Comparison of ENCODE assay signal across 14 cellular contexts in the genomic region with DNA sequence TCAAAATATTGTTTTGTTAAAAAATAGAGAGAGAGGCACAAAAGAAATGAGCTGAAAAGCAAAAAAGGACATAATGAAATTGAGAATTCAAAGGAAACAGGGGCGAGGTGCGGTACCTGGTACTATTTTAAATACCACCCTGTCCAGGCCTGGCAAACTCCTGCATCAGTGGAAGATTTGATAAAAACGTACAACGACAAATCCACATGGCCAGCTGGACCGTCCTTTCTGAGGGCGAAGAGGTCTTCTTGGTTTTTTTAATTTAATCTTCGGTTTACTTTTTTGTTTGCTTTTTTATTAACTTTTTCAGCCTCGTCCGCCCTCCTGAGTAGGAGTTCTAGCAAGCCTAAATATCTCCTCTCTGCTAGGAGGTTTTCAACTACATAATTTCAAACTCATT. TPM values are rescaled to one million over a fixed set of nuclear protein-coding genes. Genes with fewer than 3 reads are reported as not detected.
A peak's percentile ranks its signal among the peaks of the same experiment; 100 is the strongest.
DNase-seq lines count a peak whose midpoint lies in the region; ATAC-seq, FAIRE-seq and TF ChIP-seq lines count a peak whose summit lies in the region.
"Had no signal": no experiment of that assay in that cellular context is flagged by ENCODE, and none has a peak within 500 bp of the region (broad histone marks: within the 10 kb centered on the region; RNA-seq: fewer than 3 reads in every experiment).

No MANE protein-coding gene starts in this region.

- no peak overlapping the region for H2AK5ac ChIP-seq in H1 (ENCODE audit: low read depth, low read length)

- H3K23ac ChIP-seq in H1 (ENCODE audit: insufficient read length), result no peak overlapping the region

- no peaks in the 10 kb centered on the region for H4K20me1 ChIP-seq in H1 (replicated peaks in 1 of 2; ENCODE audit: control insufficient read depth in 1 of 2, insufficient read depth in 2 of 2, low read length in 2 of 2)

- no peak for TF ChIP-seq POLR2A in H1 (IDR thresholded peaks at IDR 0.05; ENCODE audit: control extremely low read depth in 1 of 2, low read depth in 2 of 2, low read length in 2 of 2)

- POLR2A ChIA-PET in activated CD4-positive, alpha-beta memory T cell treated with anti-CD3 and anti-CD28 coated beads, Interleukin-2, amount 10 ng/mL, durations not matched to agents 7 days and 5 days (lab: Charles Lee), result interaction anchor here (0.9 to 24.6 kb wide), 12 partner anchors 11 to 1283 kb away, joined by 3 to 1689 read pairs (median 12); a partner anchor contains a TSS
- POLR2A ChIA-PET in H1 (lab: Charles Lee; ENCODE audit: partially characterized antibody), result interaction anchor here (1.0 to 1.7 kb wide), 3 partner anchors 12 to 60 kb away, joined by 3 to 5 read pairs (median 3); a partner anchor contains a TSS

- peak; percentile 38 for DNase-seq in activated CD8-positive, alpha-beta memory T cell treated with anti-CD3 and anti-CD28 coated beads, Interleukin-2, amount 10 ng/mL, durations not matched to agents 7 days and 5 days
- DNase-seq in activated CD8-positive, alpha-beta memory T cell treated with anti-CD3 and anti-CD28 coated beads, Interleukin-2, amount 50 U/mL, for 4 hours, result no peak
- peak; percentile 15 for DNase-seq in activated CD4-positive, alpha-beta memory T cell treated with anti-CD3 and anti-CD28 coated beads, Interleukin-2, amount 10 ng/mL, durations not matched to agents 7 days and 5 days
- DNase-seq in H1 (ENCODE audit: low read depth in 1 of 2, low spot score in 2 of 2), result no peak
- no peak for DNase-seq in stimulated activated effector memory CD8-positive, alpha-beta T cell treated with anti-CD3 and anti-CD28 coated beads, Interleukin-12 subunit alpha, Interleukin-12 subunit beta, amount 100 ng/mL, for 72 hours (ENCODE audit: low spot score in 2 of 2)
- no peak for DNase-seq in coronary artery (ENCODE audit: low spot score)
- DNase-seq in CD14-positive monocyte (ENCODE audit: low spot score), result no peak
- no peak for DNase-seq in left ventricle myocardium inferior
- DNase-seq: adrenal gland, mesenchymal stem cell, NCI-H1417, uterus had no signal

- peak overlapping the region; percentile 96 for H3K4me3 Mint-ChIP-seq in activated CD8-positive, alpha-beta memory T cell treated with anti-CD3 and anti-CD28 coated beads, Interleukin-2, amount 10 ng/mL, durations not matched to agents 7 days and 5 days
- peak overlapping the region; percentile 99 for H3K4me3 Mint-ChIP-seq in activated CD4-positive, alpha-beta memory T cell treated with anti-CD3 and anti-CD28 coated beads, Interleukin-2, amount 10 ng/mL, durations not matched to agents 7 days and 5 days
- peak overlapping the region; percentile 89 for H3K4me3 Mint-ChIP-seq in stimulated activated effector memory CD8-positive, alpha-beta T cell treated with anti-CD3 and anti-CD28 coated beads, Interleukin-12 subunit alpha, Interleukin-12 subunit beta, amount 100 ng/mL, for 72 hours
- H3K4me3 Mint-ChIP-seq in CD14-positive monocyte, result peak overlapping the region in 1 of 2 donors; percentile 11

- peaks cover 0 to 77% of the 10 kb centered on the region in 2 experiments; a peak in 2 of 4 replicates for H3K79me2 ChIP-seq in H1 (ENCODE audit: control insufficient read depth in 1 of 2, insufficient read depth in 2 of 2, low read length in 2 of 2)

- H2BK5ac ChIP-seq in H1 (ENCODE audit: low read depth, low read length), result no peak overlapping the region

- intact Hi-C loops in CD14-positive monocyte (cut with micrococcal nuclease), result no loop called here
- intact Hi-C loops in left ventricle myocardium inferior (cut with micrococcal nuclease), result no loop called here

- H3K18ac ChIP-seq in H1 (ENCODE audit: extremely low read depth, low read length), result no peak overlapping the region

- TF ChIP-seq EP300 in H1 (IDR thresholded peaks at IDR 0.05; ENCODE audit: borderline replicate concordance in 1 of 2, low read depth in 2 of 2, low read length in 2 of 2), result no peak

- peaks cover 86% of the 10 kb centered on the region for H3K4me1 Mint-ChIP-seq in activated CD8-positive, alpha-beta memory T cell treated with anti-CD3 and anti-CD28 coated beads, Interleukin-2, amount 10 ng/mL, durations not matched to agents 7 days and 5 days
- H3K4me1 Mint-ChIP-seq in activated CD4-positive, alpha-beta memory T cell treated with anti-CD3 and anti-CD28 coated beads, Interleukin-2, amount 10 ng/mL, durations not matched to agents 7 days and 5 days, result peaks cover 95% of the 10 kb centered on the region
- peaks cover 97% of the 10 kb centered on the region for H3K4me1 Mint-ChIP-seq in stimulated activated effector memory CD8-positive, alpha-beta T cell treated with anti-CD3 and anti-CD28 coated beads, Interleukin-12 subunit alpha, Interleukin-12 subunit beta, amount 100 ng/mL, for 72 hours
- no peaks in the 10 kb centered on the region for H3K4me1 Mint-ChIP-seq in CD14-positive monocyte

- H3K36me3 Mint-ChIP-seq in activated CD8-positive, alpha-beta memory T cell treated with anti-CD3 and anti-CD28 coated beads, Interleukin-2, amount 10 ng/mL, durations not matched to agents 7 days and 5 days, result peaks cover 65% of the 10 kb centered on the region
- peaks cover 93% of the 10 kb centered on the region for H3K36me3 Mint-ChIP-seq in activated CD4-positive, alpha-beta memory T cell treated with anti-CD3 and anti-CD28 coated beads, Interleukin-2, amount 10 ng/mL, durations not matched to agents 7 days and 5 days (ENCODE audit: low read depth)
- H3K36me3 Mint-ChIP-seq in stimulated activated effector memory CD8-positive, alpha-beta T cell treated with anti-CD3 and anti-CD28 coated beads, Interleukin-12 subunit alpha, Interleukin-12 subunit beta, amount 100 ng/mL, for 72 hours, result peaks cover 83% of the 10 kb centered on the region
- H3K36me3 Mint-ChIP-seq in CD14-positive monocyte, result no peaks in the 10 kb centered on the region

- no peak overlapping the region for H2AFZ ChIP-seq in H1 (ENCODE audit: low read length)
- H2AFZ ChIP-seq: hepatocyte had no signal

- H3K4ac ChIP-seq in H1 (replicated peaks; ENCODE audit: insufficient read length, low read depth, low read length), result no peak overlapping the region

- CTCF ChIA-PET in activated CD8-positive, alpha-beta memory T cell treated with anti-CD3 and anti-CD28 coated beads, Interleukin-2, amount 10 ng/mL, durations not matched to agents 7 days and 5 days (lab: Charles Lee), result interaction anchor here (0.7 to 14.3 kb wide), 6 partner anchors 12 to 276 kb away, joined by 4 to 395 read pairs (median 6); a partner anchor contains a TSS
- CTCF ChIA-PET in activated CD4-positive, alpha-beta memory T cell treated with anti-CD3 and anti-CD28 coated beads, Interleukin-2, amount 10 ng/mL, durations not matched to agents 7 days and 5 days (lab: Charles Lee), result interaction anchor here (1.8 to 11.1 kb wide), 7 partner anchors 11 to 1282 kb away, joined by 5 to 214 read pairs (median 12); a partner anchor contains a TSS
- CTCF ChIA-PET in H1 (lab: Charles Lee; ENCODE audit: partially characterized antibody), result interaction anchor here (1.0 to 1.7 kb wide), 4 partner anchors 8 to 558 kb away, joined by 3 to 5 read pairs (median 4); a partner anchor contains a TSS

- no peak overlapping the region for H3K56ac ChIP-seq in H1 (replicated peaks; ENCODE audit: insufficient read length, low read depth, low read length)

- no peak overlapping the region for H2BK20ac ChIP-seq in H1 (ENCODE audit: low read length)

- H3K79me1 ChIP-seq in H1 (ENCODE audit: low read depth, low read length), result peaks cover 18% of the 10 kb centered on the region

- no peak overlapping the region for H3K14ac ChIP-seq in H1 (ENCODE audit: insufficient read length)

- H3K4me3 ChIP-seq in H1 (ENCODE audit: extremely low read depth in 1 of 4, insufficient read depth in 2 of 4, low read depth in 3 of 4, low read length in 4 of 4), result no peak overlapping the region
- no peak overlapping the region for H3K4me3 ChIP-seq in coronary artery
- H3K4me3 ChIP-seq in left ventricle myocardium inferior, result no peak overlapping the region
- H3K4me3 ChIP-seq: adrenal gland, hepatocyte, uterus had no signal

- no peak for TF ChIP-seq CTCF in H1 (IDR thresholded peaks at IDR 0.05; ENCODE audit: control extremely low read depth in 1 of 3, insufficient read depth in 1 of 3, low read depth in 1 of 3, low read length in 3 of 3)
- no peak for TF ChIP-seq CTCF in coronary artery (IDR thresholded peaks at IDR 0.05)
- no peak for TF ChIP-seq CTCF in CD14-positive monocyte (IDR thresholded peaks at IDR 0.05)
- no peak for TF ChIP-seq CTCF in left ventricle myocardium inferior (IDR thresholded peaks at IDR 0.05; ENCODE audit: borderline replicate concordance)

- 0 out of 2 replicates have a peak overlapping the region, but pooled peaks have one; percentile 65 for H2BK15ac ChIP-seq in H1 (ENCODE audit: low read length)

- H3K4me2 ChIP-seq in H1 (ENCODE audit: insufficient read depth in 1 of 2, low read depth in 2 of 2, low read length in 2 of 2), result peak overlapping the region in 1 of 2 experiments; percentile 40; a peak in 1 of 4 replicates

- H4K5ac ChIP-seq in H1 (ENCODE audit: insufficient read length, low read depth, low read length), result no peak overlapping the region

- H2BK12ac ChIP-seq in H1 (ENCODE audit: low read depth, low read length), result no peak overlapping the region

- no peak for FAIRE-seq in H1 (lab: Jason Lieb, UNC)
- FAIRE-seq: RCC 7860 had no signal

- ATAC-seq in activated CD8-positive, alpha-beta memory T cell treated with anti-CD3 and anti-CD28 coated beads, Interleukin-2, amount 10 ng/mL, durations not matched to agents 7 days and 5 days, result no peak
- no peak for ATAC-seq in stimulated activated effector memory CD8-positive, alpha-beta T cell treated with anti-CD3 and anti-CD28 coated beads, Interleukin-12 subunit alpha, Interleukin-12 subunit beta, amount 100 ng/mL, for 72 hours

- H3K27me3 Mint-ChIP-seq in activated CD8-positive, alpha-beta memory T cell treated with anti-CD3 and anti-CD28 coated beads, Interleukin-2, amount 10 ng/mL, durations not matched to agents 7 days and 5 days, result no peaks in the 10 kb centered on the region
- no peaks in the 10 kb centered on the region for H3K27me3 Mint-ChIP-seq in activated CD4-positive, alpha-beta memory T cell treated with anti-CD3 and anti-CD28 coated beads, Interleukin-2, amount 10 ng/mL, durations not matched to agents 7 days and 5 days
- peaks cover 55 to 71% (median 56%) of the 10 kb centered on the region in 3 donors for H3K27me3 Mint-ChIP-seq in CD14-positive monocyte (ENCODE audit: low read depth in 3 of 3)

- H4K8ac ChIP-seq in H1 (ENCODE audit: extremely low read depth, insufficient read depth, low read length), result no peak overlapping the region

- TF ChIP-seq RAD21 in H1 (IDR thresholded peaks at IDR 0.05 in 1 of 2, conservative IDR thresholded peaks at IDR 0.05 in 1 of 2; ENCODE audit: low read depth in 2 of 2, low read length in 2 of 2), result no peak

- H3K4me1 ChIP-seq in H1 (replicated peaks in 1 of 4; ENCODE audit: control insufficient read depth in 3 of 4, insufficient read depth in 4 of 4, low read length in 3 of 4) (peaks cover 26 to 40% (median 35%) of the 10 kb centered on the region in 4 experiments), left ventricle myocardium inferior (no peaks in the 10 kb centered on the region)
- H3K4me1 ChIP-seq: adrenal gland had no signal

- H3K36me3 ChIP-seq in H1 (ENCODE audit: control insufficient read depth in 2 of 4, insufficient read depth in 4 of 4, low read length in 3 of 4) (no peaks in the 10 kb centered on the region), left ventricle myocardium inferior (no peaks in the 10 kb centered on the region)
- H3K36me3 ChIP-seq: adrenal gland, uterus had no signal

- 92% methylated on average over 9 of the region's 9 CpGs; no CpG with 5 or more reads in 1 of the 2 experiments for WGBS in H1 (ENCODE audit: extremely low coverage in 1 of 2, insufficient coverage in 1 of 2, insufficient read length in 1 of 2, insufficient replicate concordance in 2 of 2, low coverage in 1 of 2, low lambda C conversion rate in 2 of 2, missing lambda C conversion rate in 1 of 2), 2 experiments

- H3K23me2 ChIP-seq in H1 (ENCODE audit: low read depth, low read length), result no peaks in the 10 kb centered on the region

- no peak overlapping the region for H3K9ac ChIP-seq in H1 (replicated peaks in 1 of 4; ENCODE audit: extremely low read depth in 1 of 4, low read depth in 3 of 4, low read length in 3 of 4)

- H3K9me3 Mint-ChIP-seq in activated CD8-positive, alpha-beta memory T cell treated with anti-CD3 and anti-CD28 coated beads, Interleukin-2, amount 10 ng/mL, durations not matched to agents 7 days and 5 days (ENCODE audit: low read depth), result no peaks in the 10 kb centered on the region
- no peaks in the 10 kb centered on the region for H3K9me3 Mint-ChIP-seq in activated CD4-positive, alpha-beta memory T cell treated with anti-CD3 and anti-CD28 coated beads, Interleukin-2, amount 10 ng/mL, durations not matched to agents 7 days and 5 days
- no peaks in the 10 kb centered on the region for H3K9me3 Mint-ChIP-seq in stimulated activated effector memory CD8-positive, alpha-beta T cell treated with anti-CD3 and anti-CD28 coated beads, Interleukin-12 subunit alpha, Interleukin-12 subunit beta, amount 100 ng/mL, for 72 hours
- H3K9me3 Mint-ChIP-seq in CD14-positive monocyte, result peaks cover 0 to 3% (median 0%) of the 10 kb centered on the region in 7 donors

- H3K27ac Mint-ChIP-seq in activated CD8-positive, alpha-beta memory T cell treated with anti-CD3 and anti-CD28 coated beads, Interleukin-2, amount 10 ng/mL, durations not matched to agents 7 days and 5 days, result peak overlapping the region; percentile 98
- H3K27ac Mint-ChIP-seq in activated CD4-positive, alpha-beta memory T cell treated with anti-CD3 and anti-CD28 coated beads, Interleukin-2, amount 10 ng/mL, durations not matched to agents 7 days and 5 days, result peak overlapping the region; percentile 100
- peak overlapping the region; percentile 99 for H3K27ac Mint-ChIP-seq in stimulated activated effector memory CD8-positive, alpha-beta T cell treated with anti-CD3 and anti-CD28 coated beads, Interleukin-12 subunit alpha, Interleukin-12 subunit beta, amount 100 ng/mL, for 72 hours
- H3K27ac Mint-ChIP-seq in CD14-positive monocyte, result no peak overlapping the region

- no peak overlapping the region for H2BK120ac ChIP-seq in H1 (replicated peaks; ENCODE audit: low read depth, low read length)

- H4K91ac ChIP-seq in H1 (replicated peaks; ENCODE audit: insufficient read length, low read length), result no peak overlapping the region

- no peak overlapping the region for H3K27ac ChIP-seq in H1 (ENCODE audit: low read depth, low read length)
- H3K27ac ChIP-seq in coronary artery, result no peak overlapping the region
- no peak overlapping the region for H3K27ac ChIP-seq in left ventricle myocardium inferior (replicated peaks)
- H3K27ac ChIP-seq: adrenal gland, hepatocyte, uterus had no signal

- H3K27me3 ChIP-seq in H1 (replicated peaks in 1 of 4; ENCODE audit: control insufficient read depth in 3 of 4, extremely low read depth in 1 of 4, insufficient read depth in 3 of 4, low read length in 3 of 4), result no peaks in the 10 kb centered on the region; a peak in 1 of 7 replicates
- peaks cover 100% of the 10 kb centered on the region for H3K27me3 ChIP-seq in left ventricle myocardium inferior (ENCODE audit: low read depth)
- H3K27me3 ChIP-seq: uterus had no signal

- no peaks in the 10 kb centered on the region for H3K9me3 ChIP-seq in H1 (ENCODE audit: insufficient read depth in 2 of 2, low read depth in 1 of 2, low read length in 1 of 2)
- H3K9me3 ChIP-seq in left ventricle myocardium inferior (replicated peaks), result no peaks in the 10 kb centered on the region
- H3K9me3 ChIP-seq: adrenal gland, uterus had no signal

RNA-seq across cellular contexts. Expression of a gene that starts 11.9 kb away (rescaled TPM):
- total RNA-seq in activated CD8-positive, alpha-beta memory T cell treated with anti-CD3 and anti-CD28 coated beads, Interleukin-2, amount 10 ng/mL, durations not matched to agents 7 days and 5 days, result 10 to 100 TPM; 53.0 to 66.2 TPM
- 10 to 100 TPM; 81.7 to 82.0 TPM for total RNA-seq in activated CD4-positive, alpha-beta memory T cell treated with anti-CD3 and anti-CD28 coated beads, Interleukin-2, amount 10 ng/mL, durations not matched to agents 7 days and 5 days
- total RNA-seq in H1 (2021; fragmentation: NEBNext Ultra II Directional; extraction: Animal tissue kit (Norgen Biotek cat#: 25700)), result 5.9 TPM in 2 replicates
- polyA plus RNA-seq in H1 (2011; rRNA removed) (0.63 and 0.80 TPM in 2 replicates), CD14-positive monocyte (not detected)
- 0.85 TPM for polyA plus RNA-seq in H1 (2011; cell fraction: cytosol; rRNA removed)
- polyA plus RNA-seq in H1 (2011; cell fraction: nucleus; rRNA removed), result 1.5 TPM
- polyA plus RNA-seq in H1 (2012, experiment 1 of 2), result 1.1 to 2.2 TPM (median 1.2 TPM) in 4 replicates
- polyA plus RNA-seq in H1 (2012, experiment 2 of 2), result 0.22 TPM
- 2.1 TPM for polyA plus RNA-seq in H1 (2013, experiment 1 of 2)
- polyA plus RNA-seq in H1 (2013, experiment 2 of 2), result 2.1 TPM
- polyA minus RNA-seq in H1 (2011; rRNA and poly(A)+ RNA removed), result 1.7 and 1.9 TPM in 2 replicates
- 3.2 TPM for polyA minus RNA-seq in H1 (2011; cell fraction: cytosol; rRNA and poly(A)+ RNA removed)
- polyA minus RNA-seq in H1 (2011; cell fraction: nucleus; rRNA and poly(A)+ RNA removed), result 4.1 TPM
- total RNA-seq in left ventricle myocardium inferior, result 0.11 TPM

Comparison
In these comparisons a context has a peak if more than half of its experiments do, and no peak if none do; other contexts are left out.
1. DNase-seq: peak in activated CD8-positive, alpha-beta memory T cell treated with anti-CD3 and anti-CD28 coated beads, Interleukin-2, amount 10 ng/mL, durations not matched to agents 7 days and 5 days (single experiment) and activated CD4-positive, alpha-beta memory T cell treated with anti-CD3 and anti-CD28 coated beads, Interleukin-2, amount 10 ng/mL, durations not matched to agents 7 days and 5 days (single experiment); none in activated CD8-positive, alpha-beta memory T cell treated with anti-CD3 and anti-CD28 coated beads, Interleukin-2, amount 50 U/mL, for 4 hours (single experiment), H1 (0 of 2), stimulated activated effector memory CD8-positive, alpha-beta T cell treated with anti-CD3 and anti-CD28 coated beads, Interleukin-12 subunit alpha, Interleukin-12 subunit beta, amount 100 ng/mL, for 72 hours (0 of 2), coronary artery (single experiment), CD14-positive monocyte (single experiment) and left ventricle myocardium inferior (single experiment).
2. H3K27ac Mint-ChIP-seq: peak in activated CD8-positive, alpha-beta memory T cell treated with anti-CD3 and anti-CD28 coated beads, Interleukin-2, amount 10 ng/mL, durations not matched to agents 7 days and 5 days (single experiment), activated CD4-positive, alpha-beta memory T cell treated with anti-CD3 and anti-CD28 coated beads, Interleukin-2, amount 10 ng/mL, durations not matched to agents 7 days and 5 days (single experiment) and stimulated activated effector memory CD8-positive, alpha-beta T cell treated with anti-CD3 and anti-CD28 coated beads, Interleukin-12 subunit alpha, Interleukin-12 subunit beta, amount 100 ng/mL, for 72 hours (single experiment); none in CD14-positive monocyte (0 of 7).